In genomic region chr17:63932008-63932561, GRCh38 we compare ENCODE assay signal across 8 cellular contexts. TPM values are rescaled to one million over a fixed set of nuclear protein-coding genes. Genes with fewer than 3 reads are reported as not detected.
A peak's percentile ranks its signal among the peaks of the same experiment; 100 is the strongest.
DNase-seq lines count a peak whose midpoint lies in the region; ATAC-seq, FAIRE-seq and TF ChIP-seq lines count a peak whose summit lies in the region.

TSS of gene CD79B (minus strand) at chr17:63932331. CDS start at chr17:63932261, 70 bp downstream.

- no peaks in the 10 kb centered on the region for H3K27me3 ChIP-seq in SU-DHL-6 (ENCODE audit: low read length)
- no peaks in the 10 kb centered on the region for H3K27me3 ChIP-seq in esophagus muscularis mucosa
- H3K27me3 ChIP-seq in thoracic aorta (replicated peaks; ENCODE audit: insufficient read depth): no peaks in the 10 kb centered on the region
- H3K27me3 ChIP-seq in brain microvascular endothelial cell (replicated peaks): no peaks in the 10 kb centered on the region
- H3K27me3 ChIP-seq in tibial artery: peaks cover 0 to 16% of the 10 kb centered on the region in 2 donors

- peak within 1 kb of the TSS; percentile 100 for H3K9ac ChIP-seq in SU-DHL-6 (ENCODE audit: low read length)

- DNase-seq in GM18507 (ENCODE audit: extremely low spot score, insufficient read length, low read depth): peak; percentile 84
- no peak for DNase-seq in esophagus muscularis mucosa (ENCODE audit: extremely low spot score)
- DNase-seq in thoracic aorta (ENCODE audit: low spot score): no peak
- no peak for DNase-seq in brain microvascular endothelial cell
- DNase-seq in tibial artery: no peak
- DNase-seq in HuH-7 (ENCODE audit: low spot score): no peak

- H3K4me3 ChIP-seq in HEK293 (ENCODE audit: low read depth, low read length) (no peak within 1 kb of the TSS), SU-DHL-6 (ENCODE audit: insufficient read depth, low read length, poor library complexity, severe bottlenecking) (peak within 1 kb of the TSS; percentile 100), esophagus muscularis mucosa (peak within 1 kb of the TSS in 3 of 4 donors; percentile 5 to 30 (median 10)), thoracic aorta (peak within 1 kb of the TSS; percentile 28), brain microvascular endothelial cell (ENCODE audit: low read depth, low read length) (no peak within 1 kb of the TSS), tibial artery (no peak within 1 kb of the TSS)

- no peaks in the 10 kb centered on the region for H3K4me1 ChIP-seq in HEK293 (ENCODE audit: control insufficient read depth, insufficient read depth, low read length)
- H3K4me1 ChIP-seq in esophagus muscularis mucosa: peaks cover 5 to 20% (median 16%) of the 10 kb centered on the region in 4 donors
- no peaks in the 10 kb centered on the region for H3K4me1 ChIP-seq in thoracic aorta (ENCODE audit: control insufficient read depth in 1 of 2, low read depth in 2 of 2)
- peaks cover 0 to 6% (median 0%) of the 10 kb centered on the region in 4 donors for H3K4me1 ChIP-seq in tibial artery

- no peak for TF ChIP-seq CTCF in HEK293 (tag by site-specific recombination; IDR thresholded peaks at IDR 0.05)
- TF ChIP-seq CTCF in SU-DHL-6 (IDR thresholded peaks at IDR 0.05; ENCODE audit: insufficient read depth, low read length, poor library complexity, severe bottlenecking): no peak
- no peak for TF ChIP-seq CTCF in esophagus muscularis mucosa (IDR thresholded peaks at IDR 0.05)
- no peak for TF ChIP-seq CTCF in thoracic aorta (IDR thresholded peaks at IDR 0.05)
- TF ChIP-seq CTCF in brain microvascular endothelial cell (IDR thresholded peaks at IDR 0.05; ENCODE audit: low read depth, low read length, missing control alignments): no peak
- no peak for TF ChIP-seq CTCF in tibial artery (IDR thresholded peaks at IDR 0.05)

- TF ChIP-seq POLR2A in esophagus muscularis mucosa (IDR thresholded peaks at IDR 0.05; ENCODE audit: low read depth): no peak

- H3K9me3 ChIP-seq in HEK293 (ENCODE audit: control insufficient read depth, insufficient read depth, low read depth, low read length): no peaks in the 10 kb centered on the region
- H3K9me3 ChIP-seq in SU-DHL-6 (ENCODE audit: insufficient read depth, low read length): no peaks in the 10 kb centered on the region
- H3K9me3 ChIP-seq in esophagus muscularis mucosa: no peaks in the 10 kb centered on the region
- no peaks in the 10 kb centered on the region for H3K9me3 ChIP-seq in thoracic aorta
- no peaks in the 10 kb centered on the region for H3K9me3 ChIP-seq in tibial artery

- H3K9me2 ChIP-seq in SU-DHL-6 (replicated peaks; ENCODE audit: insufficient read depth, low read length): no peaks in the 10 kb centered on the region

- POLR2A ChIA-PET in HEK293 (lab: Yijun Ruan, JAX): no interaction called here

- in situ Hi-C loops in brain microvascular endothelial cell (cut with HindIII; ENCODE audit: low pct_ligation_motif_present, low sequenced_read_pairs): no loop called here

- FAIRE-seq in GM18507 (lab: Jason Lieb, UNC): peak; percentile 96

- H3K27ac ChIP-seq in HEK293 (ENCODE audit: extremely low read depth, low read depth, low read length) (no peak within 1 kb of the TSS), SU-DHL-6 (ENCODE audit: low read depth, low read length) (peak within 1 kb of the TSS; percentile 98), esophagus muscularis mucosa (replicated peaks in 1 of 4) (peak within 1 kb of the TSS; percentile 35 to 64 (median 42)), thoracic aorta (no peak within 1 kb of the TSS), brain microvascular endothelial cell (no peak within 1 kb of the TSS), tibial artery (no peak within 1 kb of the TSS)

- intact Hi-C loops in esophagus muscularis mucosa (cut with DNase I) (no loop called here), tibial artery (cut with DNase I; ENCODE audit: low total_unique reads) (no loop called here)

- ATAC-seq in thoracic aorta (ENCODE audit: insufficient number of reproducible peaks, low FRiP score, low read depth): peak; percentile 17

- peaks cover 32% of the 10 kb centered on the region for H3K79me2 ChIP-seq in SU-DHL-6 (ENCODE audit: insufficient read depth, low read length)

- H2AFZ ChIP-seq in SU-DHL-6 (ENCODE audit: low read depth, low read length, severe bottlenecking): no peak within 1 kb of the TSS

- 87% methylated on average over 15 of the region's 19 CpGs for WGBS in esophagus muscularis mucosa

- H4K20me1 ChIP-seq in SU-DHL-6 (ENCODE audit: low read depth, low read length): no peaks in the 10 kb centered on the region

- H3K36me3 ChIP-seq in HEK293 (ENCODE audit: control insufficient read depth in 2 of 2, insufficient read depth in 1 of 2, low read length in 2 of 2) (no peaks in the 10 kb centered on the region), SU-DHL-6 (ENCODE audit: low read length) (peaks cover 7% of the 10 kb centered on the region; the same call in 1 of the 2 replicates), esophagus muscularis mucosa (peaks cover 0 to 13% (median 0%) of the 10 kb centered on the region in 4 donors), thoracic aorta (no peaks in the 10 kb centered on the region), brain microvascular endothelial cell (replicated peaks) (no peaks in the 10 kb centered on the region), tibial artery (no peaks in the 10 kb centered on the region)

- H3K4me2 ChIP-seq in SU-DHL-6 (ENCODE audit: low read depth, low read length, poor library complexity, severe bottlenecking): peak within 1 kb of the TSS; percentile 89

- peaks cover 53% of the 10 kb centered on the region for H3F3A ChIP-seq in SU-DHL-6 (ENCODE audit: insufficient read depth)

- CTCF ChIA-PET in HEK293 (lab: Yijun Ruan, JAX): interaction anchor here (0.6 to 3.0 kb wide), 2 partner anchors 13 to 318 kb away, joined by 5 to 17 read pairs; partner anchors contain the start of gene GH1

- TF ChIP-seq EP300 in esophagus muscularis mucosa (IDR thresholded peaks at IDR 0.05): no peak

TF ChIP-seq in HEK293, 187 proteins besides CTCF, POLR2A, EP300 and RAD21:
- TF ChIP-seq GLIS1 (tag by site-specific recombination; IDR thresholded peaks at IDR 0.05) (peak; percentile 62), ZIC2 (tag by site-specific recombination; IDR thresholded peaks at IDR 0.05) (peak; percentile 33), ZNF23 (tag by site-specific recombination; IDR thresholded peaks at IDR 0.05; ENCODE audit: borderline replicate concordance) (no peak)

RNA-seq across cellular contexts. Expression of gene CD79B, which starts in this region (rescaled TPM):
- total RNA-seq in esophagus muscularis mucosa (1 to 10 TPM; 2.1 to 6.1 (median 5.8) TPM), thoracic aorta (1 to 10 TPM; 4.3 to 6.0 TPM)

Comparison
In these comparisons a context has a peak if more than half of its experiments do, and no peak if none do; other contexts are left out.
1. H3K27ac ChIP-seq: peak in SU-DHL-6 (single experiment) and esophagus muscularis mucosa (4 of 4); none in HEK293 (single experiment), thoracic aorta (0 of 2), brain microvascular endothelial cell (single experiment) and tibial artery (0 of 2).
2. H3K4me3 ChIP-seq: peak in SU-DHL-6 (single experiment), esophagus muscularis mucosa (3 of 4) and thoracic aorta (single experiment); none in HEK293 (single experiment), brain microvascular endothelial cell (single experiment) and tibial artery (0 of 2).